ENCODE assay signal across 8 cellular contexts in genomic region chr5:14579246-14579645, GRCh38.
"Had no signal": no experiment of that assay in that cellular context is flagged by ENCODE, and none has a peak within 500 bp of the region (broad histone marks: within the 10 kb centered on the region; RNA-seq: fewer than 3 reads in every experiment).

No MANE protein-coding gene starts in this region.

- DNase-seq: GM23248, GOT3, H7, IMR-90, KG1 had no signal

- H3K36me3 ChIP-seq: HAP-1 had no signal

- H3K9me3 ChIP-seq: HAP-1 had no signal

- H3K4me3 ChIP-seq: GM23248, HAP-1, K562 had no signal

- ATAC-seq: HCT116, K562 had no signal

- H3K27ac ChIP-seq: GM23248 had no signal

- H3K4me1 ChIP-seq: HAP-1 had no signal

- H3K9ac ChIP-seq: GM23248 had no signal

- H2AFZ ChIP-seq: GM23248 had no signal
